In genomic region chr4:163165217-163166017, GRCh38 we compare ENCODE assay signal across 1 cellular context.
TF ChIP-seq lines count a peak whose summit lies in the region.

No MANE protein-coding gene starts in this region.

TF ChIP-seq in K562, 482 proteins besides CTCF, POLR2A, EP300 and RAD21 (continued from another document and continues in another):
- TF ChIP-seq SFPQ (IDR thresholded peaks at IDR 0.05; ENCODE audit: low read depth, low read length), result no peak
- TF ChIP-seq TFAM (CRISPR knock-in tag; conservative IDR thresholded peaks at IDR 0.05), result no peak
- no peak for TF ChIP-seq SP1 (CRISPR knock-in tag; IDR thresholded peaks at IDR 0.05)
- TF ChIP-seq TEAD4 (IDR thresholded peaks at IDR 0.05; ENCODE audit: low read length), result no peak
- TF ChIP-seq TEAD4 (CRISPR knock-in tag; IDR thresholded peaks at IDR 0.05; ENCODE audit: borderline replicate concordance), result no peak
- no peak for TF ChIP-seq ID3 (CRISPR knock-in tag; IDR thresholded peaks at IDR 0.05)
- TF ChIP-seq ID3 (tag; IDR thresholded peaks at IDR 0.05), result no peak
- TF ChIP-seq NCOR1 (IDR thresholded peaks at IDR 0.05), result no peak
- no peak for TF ChIP-seq ZNF76 (CRISPR knock-in tag; IDR thresholded peaks at IDR 0.05; ENCODE audit: borderline replicate concordance)
- TF ChIP-seq, protein P1, sequence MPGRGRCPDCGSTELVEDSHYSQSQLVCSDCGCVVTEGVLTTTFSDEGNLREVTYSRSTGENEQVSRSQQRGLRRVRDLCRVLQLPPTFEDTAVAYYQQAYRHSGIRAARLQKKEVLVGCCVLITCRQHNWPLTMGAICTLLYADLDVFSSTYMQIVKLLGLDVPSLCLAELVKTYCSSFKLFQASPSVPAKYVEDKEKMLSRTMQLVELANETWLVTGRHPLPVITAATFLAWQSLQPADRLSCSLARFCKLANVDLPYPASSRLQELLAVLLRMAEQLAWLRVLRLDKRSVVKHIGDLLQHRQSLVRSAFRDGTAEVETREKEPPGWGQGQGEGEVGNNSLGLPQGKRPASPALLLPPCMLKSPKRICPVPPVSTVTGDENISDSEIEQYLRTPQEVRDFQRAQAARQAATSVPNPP (IDR thresholded peaks at IDR 0.05; ENCODE audit: borderline replicate concordance, insufficient read depth, insufficient read length), result no peak
- no peak for TF ChIP-seq ZNF696 (CRISPR knock-in tag; conservative IDR thresholded peaks at IDR 0.05)
- TF ChIP-seq MAFG (tag; conservative IDR thresholded peaks at IDR 0.05), result no peak
- TF ChIP-seq ZNF512 (tag; IDR thresholded peaks at IDR 0.05), result no peak
- no peak for TF ChIP-seq ZNF695 (CRISPR knock-in tag; IDR thresholded peaks at IDR 0.05)
- no peak for TF ChIP-seq NR2C1 (IDR thresholded peaks at IDR 0.05)
- no peak for TF ChIP-seq NR2C1 (tag; IDR thresholded peaks at IDR 0.05)
- TF ChIP-seq, protein P2, sequence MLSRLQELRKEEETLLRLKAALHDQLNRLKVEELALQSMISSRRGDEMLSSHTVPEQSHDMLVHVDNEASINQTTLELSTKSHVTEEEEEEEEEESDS (CRISPR knock-in tag; IDR thresholded peaks at IDR 0.05), result no peak
- TF ChIP-seq SREBF1 (IDR thresholded peaks at IDR 0.05; ENCODE audit: borderline replicate concordance, low read depth, low read length), result no peak
- TF ChIP-seq ATF3 (IDR thresholded peaks at IDR 0.05), result 0 out of 2 replicates have a peak, but pooled peaks have one; percentile 30
- TF ChIP-seq ATF3 (CRISPR knock-in tag; conservative IDR thresholded peaks at IDR 0.05), result no peak
- TF ChIP-seq RFX5 (IDR thresholded peaks at IDR 0.05; ENCODE audit: low read depth, low read length), result no peak
- TF ChIP-seq BRCA1 (IDR thresholded peaks at IDR 0.05), result no peak
- no peak for TF ChIP-seq BRCA1 (CRISPR knock-in tag; IDR thresholded peaks at IDR 0.05)
- no peak for TF ChIP-seq PCBP1 (IDR thresholded peaks at IDR 0.05; ENCODE audit: low read depth, low read length, poor library complexity, severe bottlenecking)
- no peak for TF ChIP-seq ZNF609 (CRISPR knock-in tag; IDR thresholded peaks at IDR 0.05; ENCODE audit: borderline replicate concordance)
- TF ChIP-seq, protein P3, sequence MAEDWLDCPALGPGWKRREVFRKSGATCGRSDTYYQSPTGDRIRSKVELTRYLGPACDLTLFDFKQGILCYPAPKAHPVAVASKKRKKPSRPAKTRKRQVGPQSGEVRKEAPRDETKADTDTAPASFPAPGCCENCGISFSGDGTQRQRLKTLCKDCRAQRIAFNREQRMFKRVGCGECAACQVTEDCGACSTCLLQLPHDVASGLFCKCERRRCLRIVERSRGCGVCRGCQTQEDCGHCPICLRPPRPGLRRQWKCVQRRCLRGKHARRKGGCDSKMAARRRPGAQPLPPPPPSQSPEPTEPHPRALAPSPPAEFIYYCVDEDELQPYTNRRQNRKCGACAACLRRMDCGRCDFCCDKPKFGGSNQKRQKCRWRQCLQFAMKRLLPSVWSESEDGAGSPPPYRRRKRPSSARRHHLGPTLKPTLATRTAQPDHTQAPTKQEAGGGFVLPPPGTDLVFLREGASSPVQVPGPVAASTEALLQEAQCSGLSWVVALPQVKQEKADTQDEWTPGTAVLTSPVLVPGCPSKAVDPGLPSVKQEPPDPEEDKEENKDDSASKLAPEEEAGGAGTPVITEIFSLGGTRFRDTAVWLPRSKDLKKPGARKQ (CRISPR knock-in tag; IDR thresholded peaks at IDR 0.05), result no peak
- no peak for TF ChIP-seq ZNF511 (CRISPR knock-in tag; IDR thresholded peaks at IDR 0.05)
- no peak for TF ChIP-seq ZNF655 (CRISPR knock-in tag; IDR thresholded peaks at IDR 0.05)
- TF ChIP-seq NUFIP1 (IDR thresholded peaks at IDR 0.05; ENCODE audit: partially characterized antibody), result no peak
- 0 out of 2 replicates have a peak, but pooled peaks have one; percentile 34 for TF ChIP-seq MYC (IDR thresholded peaks at IDR 0.05; ENCODE audit: low read depth, low read length)
- TF ChIP-seq MYC (CRISPR knock-in tag; IDR thresholded peaks at IDR 0.05; ENCODE audit: borderline replicate concordance, low read depth), result no peak
- no peak for TF ChIP-seq HNRNPK (IDR thresholded peaks at IDR 0.05; ENCODE audit: low read depth, low read length, poor library complexity, severe bottlenecking)
- no peak for TF ChIP-seq SP2 (IDR thresholded peaks at IDR 0.05; ENCODE audit: extremely low read depth, low read depth, low read length, poor library complexity, severe bottlenecking)
- TF ChIP-seq FOXJ2 (tag; IDR thresholded peaks at IDR 0.05), result no peak
- TF ChIP-seq ZNF318 (IDR thresholded peaks at IDR 0.05; ENCODE audit: borderline replicate concordance in 1 of 2, low read depth in 1 of 2), result no peak
